Comparison of ENCODE assay signal across 7 cellular contexts in the genomic region with DNA sequence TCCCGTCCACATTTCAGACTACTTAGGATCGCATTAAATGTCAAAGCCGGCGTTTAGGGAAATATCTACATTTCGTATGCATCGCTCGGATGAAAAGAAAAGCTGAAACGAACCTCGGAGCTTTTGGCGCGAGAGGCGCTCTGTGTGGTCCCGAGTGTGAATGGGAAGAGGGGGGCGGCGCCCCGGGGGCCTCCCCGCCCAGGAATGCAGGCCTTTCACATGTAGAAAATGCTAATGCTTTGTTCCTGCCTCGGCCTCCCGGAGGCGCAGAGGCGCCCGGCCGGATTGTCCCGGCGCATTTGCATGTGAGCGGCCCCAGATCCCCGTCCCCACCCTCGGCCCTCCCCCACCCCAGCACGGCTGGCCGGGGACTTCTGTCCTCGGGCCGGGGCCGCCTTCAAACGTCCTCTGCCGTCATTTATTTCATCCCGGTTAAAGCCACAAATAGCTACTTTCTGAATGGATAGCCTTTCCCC. TPM values are rescaled to one million over a fixed set of nuclear protein-coding genes. Genes with fewer than 3 reads are reported as not detected.
DNase-seq lines count a peak whose midpoint lies in the region; ATAC-seq and TF ChIP-seq lines count a peak whose summit lies in the region.

No MANE protein-coding gene starts in this region.

- POLR2A ChIA-PET in IMR-90 (lab: Charles Lee; ENCODE audit: unreplicated experiment), result no interaction called here
- POLR2A ChIA-PET in activated CD8-positive, alpha-beta T cell treated with anti-CD3 and anti-CD28 coated beads for 36 hours (lab: Charles Lee), result no interaction called here

- peaks cover 8% of the 10 kb centered on the region for H3K4me1 Mint-ChIP-seq in activated CD8-positive, alpha-beta T cell treated with anti-CD3 and anti-CD28 coated beads for 36 hours (ENCODE audit: low read depth)
- H3K4me1 Mint-ChIP-seq in glutamatergic neuron (ENCODE audit: low read depth, unreplicated experiment), result peaks cover 7% of the 10 kb centered on the region

- H3K36me3 ChIP-seq in IMR-90 (ENCODE audit: control insufficient read depth, insufficient read depth, low read length), result no peaks in the 10 kb centered on the region

- no peak overlapping the region for H3K23ac ChIP-seq in IMR-90 (ENCODE audit: low read depth, low read length)

- peaks cover 4% of the 10 kb centered on the region; the same call in 1 of the 2 replicates for H3K27me3 ChIP-seq in IMR-90 (ENCODE audit: control insufficient read depth, insufficient read depth, low read length)

- no peak for TF ChIP-seq RAD21 in IMR-90 (IDR thresholded peaks at IDR 0.05; ENCODE audit: low read length)

- no peak overlapping the region for H3K27ac ChIP-seq in IMR-90 (ENCODE audit: insufficient read depth, low read length)

- H2AK9ac ChIP-seq in IMR-90 (replicated peaks; ENCODE audit: low read depth, low read length, poor library complexity), result no peak overlapping the region

- H4K91ac ChIP-seq in IMR-90 (ENCODE audit: insufficient read depth, low read depth, low read length), result no peak overlapping the region

- peaks cover 17% of the 10 kb centered on the region for H3K27me3 Mint-ChIP-seq in activated CD8-positive, alpha-beta T cell treated with anti-CD3 and anti-CD28 coated beads for 36 hours
- H3K27me3 Mint-ChIP-seq in glutamatergic neuron (ENCODE audit: unreplicated experiment), result no peaks in the 10 kb centered on the region

- H3K4me3 ChIP-seq in GM12864 (ENCODE audit: low read depth, low read length) (peak overlapping the region; percentile 78), IMR-90 (ENCODE audit: insufficient read depth, low read depth, low read length) (peak overlapping the region; percentile 69)

- in situ Hi-C loops in IMR-90 (cut with MboI; ENCODE audit: low sequenced_read_pairs), result no loop called here

- no peak overlapping the region for H3K56ac ChIP-seq in IMR-90 (ENCODE audit: extremely low read depth, insufficient read depth, low read length)

- H3K36me3 Mint-ChIP-seq in activated CD8-positive, alpha-beta T cell treated with anti-CD3 and anti-CD28 coated beads for 36 hours (ENCODE audit: low read depth), result peaks cover 4% of the 10 kb centered on the region
- no peaks in the 10 kb centered on the region for H3K36me3 Mint-ChIP-seq in glutamatergic neuron (ENCODE audit: unreplicated experiment)

- no peak overlapping the region for H2AK5ac ChIP-seq in IMR-90 (ENCODE audit: low read depth, low read length)

- ATAC-seq in GM21576 (IDR thresholded peaks at IDR 0.05; ENCODE audit: unreplicated experiment), result peak; percentile 36
- peak; percentile 61 for ATAC-seq in IMR-90 (ENCODE audit: low read depth)
- peak; percentile 20 for ATAC-seq in activated CD8-positive, alpha-beta T cell treated with anti-CD3 and anti-CD28 coated beads for 36 hours
- ATAC-seq in omental fat pad (ENCODE audit: low FRiP score), result peak; percentile 33

- peak overlapping the region; percentile 94 for H2AFZ ChIP-seq in IMR-90 (replicated peaks; ENCODE audit: low read length, poor library complexity)

- no peak overlapping the region for H3K18ac ChIP-seq in IMR-90 (ENCODE audit: low read depth, low read length)

- no peak overlapping the region for H2BK120ac ChIP-seq in IMR-90 (ENCODE audit: low read depth, low read length)

- H2BK5ac ChIP-seq in IMR-90 (ENCODE audit: low read depth, low read length, poor library complexity, severe bottlenecking), result no peak overlapping the region

- no peak overlapping the region for H3K4ac ChIP-seq in IMR-90 (ENCODE audit: low read depth, low read length)

- H4K20me1 ChIP-seq in IMR-90 (ENCODE audit: insufficient read depth, low read length), result no peaks in the 10 kb centered on the region

- no peak overlapping the region for H4K5ac ChIP-seq in IMR-90 (ENCODE audit: low read depth, low read length)

- H3K4me1 ChIP-seq in IMR-90 (ENCODE audit: control insufficient read depth, insufficient read depth, low read length), result no peaks in the 10 kb centered on the region; the same call in 1 of the 2 replicates

- no peak overlapping the region for H3K27ac Mint-ChIP-seq in activated CD8-positive, alpha-beta T cell treated with anti-CD3 and anti-CD28 coated beads for 36 hours
- H3K27ac Mint-ChIP-seq in glutamatergic neuron (ENCODE audit: unreplicated experiment), result peak overlapping the region; percentile 95

- dilution Hi-C loops in IMR-90 (cut with HindIII; ENCODE audit: low sequenced_read_pairs, unreplicated experiment), result no loop called here

- H3K4me3 Mint-ChIP-seq in activated CD8-positive, alpha-beta T cell treated with anti-CD3 and anti-CD28 coated beads for 36 hours, result peak overlapping the region; percentile 78
- H3K4me3 Mint-ChIP-seq in glutamatergic neuron (ENCODE audit: unreplicated experiment), result peak overlapping the region; percentile 88

- H2BK20ac ChIP-seq in IMR-90 (ENCODE audit: low read depth, low read length), result no peak overlapping the region

- TF ChIP-seq POLR2A in IMR-90 (IDR thresholded peaks at IDR 0.05; ENCODE audit: low read depth, low read length), result no peak

- H3K9me3 Mint-ChIP-seq in activated CD8-positive, alpha-beta T cell treated with anti-CD3 and anti-CD28 coated beads for 36 hours, result no peaks in the 10 kb centered on the region
- H3K9me3 Mint-ChIP-seq in glutamatergic neuron (ENCODE audit: unreplicated experiment), result peaks cover 13% of the 10 kb centered on the region

- no peak for DNase-seq in GM12864 (ENCODE audit: low read depth)
- DNase-seq in IMR-90, result peak; percentile 16
- peak; percentile 36 for DNase-seq in activated CD8-positive, alpha-beta T cell treated with anti-CD3 and anti-CD28 coated beads for 36 hours
- DNase-seq in glutamatergic neuron, result peak; percentile 83
- DNase-seq in omental fat pad (ENCODE audit: low spot score), result no peak
- DNase-seq in NCI-H187 treated with DMSO at 0.1 percent for 48 hours (lab: John Stamatoyannopoulos, UW), result no peak

- no peaks in the 10 kb centered on the region for H3K9me1 ChIP-seq in IMR-90 (ENCODE audit: insufficient read depth, low read length)

- CTCF ChIA-PET in IMR-90 (lab: Yijun Ruan, JAX), result interaction anchor here (1.0 to 1.9 kb wide), 3 partner anchors 10 to 83 kb away, joined by 3 to 5 read pairs (median 5); no protein-coding TSS in a partner anchor
- CTCF ChIA-PET in activated CD8-positive, alpha-beta T cell treated with anti-CD3 and anti-CD28 coated beads for 36 hours (lab: Charles Lee), result interaction anchor here (1.0 to 2.4 kb wide), 11 partner anchors 9 to 267 kb away, joined by 3 to 10 read pairs (median 4); no protein-coding TSS in a partner anchor

- H3K9me3 ChIP-seq in IMR-90 (ENCODE audit: control insufficient read depth, insufficient read depth, low read length), result no peaks in the 10 kb centered on the region

- H3K79me1 ChIP-seq in IMR-90 (ENCODE audit: low read depth in 1 of 2, low read length in 2 of 2), result no peaks in the 10 kb centered on the region

- H2BK15ac ChIP-seq in IMR-90 (ENCODE audit: low read depth, low read length), result no peak overlapping the region

- peak overlapping the region; percentile 93 for H3K4me2 ChIP-seq in IMR-90 (ENCODE audit: low read depth, low read length)

- no TSS peak for BruUV-seq in IMR-90 (replicated peaks; lab: Mats Ljungman, UMichigan)

- no peak overlapping the region for H4K8ac ChIP-seq in IMR-90 (ENCODE audit: low read depth in 2 of 2, low read length in 2 of 2)

- peak; percentile 11 for TF ChIP-seq CTCF in GM12864 (IDR thresholded peaks at IDR 0.05; ENCODE audit: low read depth, low read length, missing control alignments)
- no peak; the same call in 1 of the 2 replicates for TF ChIP-seq CTCF in IMR-90 (conservative IDR thresholded peaks at IDR 0.05; ENCODE audit: low read depth, low read length)
- no peak for TF ChIP-seq CTCF in activated CD8-positive, alpha-beta T cell treated with anti-CD3 and anti-CD28 coated beads for 36 hours (IDR thresholded peaks at IDR 0.05)
- TF ChIP-seq CTCF in glutamatergic neuron (IDR thresholded peaks at IDR 0.05; ENCODE audit: partially characterized antibody, unreplicated experiment), result no peak
- TF ChIP-seq CTCF in omental fat pad (IDR thresholded peaks at IDR 0.05), result no peak

- intact Hi-C loops in IMR-90 (cut with micrococcal nuclease), result loop anchor here (1.0 kb wide), 1 partner anchor 47 kb away; no protein-coding TSS in a partner anchor
- intact Hi-C loops in activated CD8-positive, alpha-beta T cell treated with anti-CD3 and anti-CD28 coated beads for 36 hours (cut with micrococcal nuclease), result no loop called here

- no peak overlapping the region for H3K9ac ChIP-seq in IMR-90 (ENCODE audit: low read depth, low read length)

- no peak overlapping the region for H3K14ac ChIP-seq in IMR-90 (replicated peaks; ENCODE audit: low read depth, low read length)

- WGBS in IMR-90 (ENCODE audit: extremely low coverage in 2 of 2, insufficient read length in 1 of 2), 2 experiments, result 9% methylated on average over 4 of the region's 36 CpGs; no CpG with 5 or more reads in 1 of the 2 experiments

TF ChIP-seq in IMR-90, 13 proteins besides CTCF, POLR2A, EP300 and RAD21 (continues in another document):
- TF ChIP-seq MXI1 (IDR thresholded peaks at IDR 0.05; ENCODE audit: borderline replicate concordance, low read depth, low read length) (no peak), CEBPB (IDR thresholded peaks at IDR 0.05; ENCODE audit: low read depth, low read length) (no peak), MAZ (IDR thresholded peaks at IDR 0.05; ENCODE audit: borderline replicate concordance, low read depth, low read length) (no peak), MAFK (IDR thresholded peaks at IDR 0.05; ENCODE audit: low read depth, low read length) (no peak), RCOR1 (IDR thresholded peaks at IDR 0.05; ENCODE audit: insufficient replicate concordance, low read length) (no peak), FOS (IDR thresholded peaks at IDR 0.05; ENCODE audit: low read depth, low read length) (no peak), SMC3 (IDR thresholded peaks at IDR 0.05; ENCODE audit: low read depth, low read length) (no peak), NFE2L2 (IDR thresholded peaks at IDR 0.05; ENCODE audit: low read depth, low read length) (no peak), CHD1 (IDR thresholded peaks at IDR 0.05; ENCODE audit: low read depth, low read length) (no peak), RFX5 (IDR thresholded peaks at IDR 0.05; ENCODE audit: low read depth, low read length) (no peak)

RNA-seq across cellular contexts. Expression of a gene that starts 37.0 kb away (rescaled TPM):
- total RNA-seq in IMR-90 (2012; rRNA removed), result not detected in 2 replicates
- not detected in 2 replicates for polyA plus RNA-seq in IMR-90 (2012; rRNA removed)
- not detected in 2 replicates for polyA plus RNA-seq in IMR-90 (2012; cell fraction: cytosol; rRNA removed)
- polyA plus RNA-seq in IMR-90 (2012; cell fraction: nucleus; rRNA removed; ENCODE audit: low replicate concordance), result not detected in 2 replicates
- under 1 TPM; 0.18 to 0.22 TPM for total RNA-seq in activated CD8-positive, alpha-beta T cell treated with anti-CD3 and anti-CD28 coated beads for 36 hours
- total RNA-seq in glutamatergic neuron (ENCODE audit: unreplicated experiment), result 117 TPM
- total RNA-seq in omental fat pad, result under 1 TPM in 3 of 4 donors, not detected in 1; 0.13 to 0.84 (median 0.36) TPM

Comparison
In these comparisons a context has a peak if more than half of its experiments do, and no peak if none do; other contexts are left out.
1. DNase-seq: peak in IMR-90 (single experiment), activated CD8-positive, alpha-beta T cell treated with anti-CD3 and anti-CD28 coated beads for 36 hours (single experiment) and glutamatergic neuron (single experiment); none in GM12864 (single experiment), omental fat pad (single experiment) and NCI-H187 treated with DMSO at 0.1 percent for 48 hours (single experiment).
2. RNA of a gene that starts 37.0 kb away (total RNA-seq): 117 TPM in glutamatergic neuron (single experiment); 0.13 to 0.84 TPM in omental fat pad, 0.18 to 0.22 TPM in activated CD8-positive, alpha-beta T cell treated with anti-CD3 and anti-CD28 coated beads for 36 hours and not detected in IMR-90; every median in the first group is over 10 times any median in the second.
3. Peak in every context shown above with its lines, with median percentiles within 50 percentile points of each other: ATAC-seq.